Comparison of ENCODE assay signal across 12 cellular contexts in genomic region chr16:51577621-51578303, GRCh38.
DNase-seq lines count a peak whose midpoint lies in the region; ATAC-seq, FAIRE-seq and TF ChIP-seq lines count a peak whose summit lies in the region.
"Had no signal": no experiment of that assay in that cellular context is flagged by ENCODE, and none has a peak within 500 bp of the region (broad histone marks: within the 10 kb centered on the region; RNA-seq: fewer than 3 reads in every experiment).

No MANE protein-coding gene starts in this region.

- peaks cover 10% of the 10 kb centered on the region for H3K4me1 ChIP-seq in foreskin keratinocyte
- H3K4me1 ChIP-seq in upper lobe of right lung = no peaks in the 10 kb centered on the region

- TF ChIP-seq CTCF in foreskin keratinocyte (conservative IDR thresholded peaks at IDR 0.05) (no peak), upper lobe of right lung (IDR thresholded peaks at IDR 0.05) (no peak)

- intact Hi-C loops in upper lobe of right lung (cut with DNase I) = no loop called here

- H3K27me3 ChIP-seq in foreskin keratinocyte = no peaks in the 10 kb centered on the region
- no peaks in the 10 kb centered on the region for H3K27me3 ChIP-seq in upper lobe of right lung

- DNase-seq in NK-92 treated with Interleukin-12 subunit alpha and Interleukin-12 subunit beta, amount 100 ng/mL, for 24 hours (lab: John Stamatoyannopoulos, UW) = peak; percentile 70
- DNase-seq in NK-92 (lab: John Stamatoyannopoulos, UW; ENCODE audit: unreplicated experiment) (no peak), NCI-H510A (lab: John Stamatoyannopoulos, UW) (peak; percentile 70), foreskin keratinocyte (peak; percentile 94 to 97), upper lobe of right lung (no peak), frontal cortex (ENCODE audit: low spot score in 2 of 2) (no peak), NCI-H1436 treated with DMSO at 0.1 percent for 48 hours (lab: John Stamatoyannopoulos, UW) (no peak), amniotic stem cell (lab: John Stamatoyannopoulos, UW) (no peak)
- DNase-seq: Kasumi-1, naive B cell, OCI-M1 had no signal

- H3K27ac ChIP-seq in foreskin keratinocyte = no peak overlapping the region
- no peak overlapping the region for H3K27ac ChIP-seq in upper lobe of right lung

- H3K9me3 ChIP-seq in upper lobe of right lung = no peaks in the 10 kb centered on the region

- H3K36me3 ChIP-seq in upper lobe of right lung = no peaks in the 10 kb centered on the region

- FAIRE-seq in frontal cortex (lab: Jason Lieb, UNC) = no peak
- FAIRE-seq: colon had no signal

- no peak overlapping the region for H3K4me3 ChIP-seq in upper lobe of right lung

- ATAC-seq in foreskin keratinocyte = peak; percentile 98
- peak; percentile 71 for ATAC-seq in upper lobe of right lung

Comparison
In these comparisons a context has a peak if more than half of its experiments do, and no peak if none do; other contexts are left out.
1. DNase-seq: peak in NK-92 treated with Interleukin-12 subunit alpha and Interleukin-12 subunit beta, amount 100 ng/mL, for 24 hours (single experiment), NCI-H510A (single experiment) and foreskin keratinocyte (2 of 2); none in NK-92 (single experiment), upper lobe of right lung (single experiment), frontal cortex (0 of 2), NCI-H1436 treated with DMSO at 0.1 percent for 48 hours (single experiment) and amniotic stem cell (single experiment).